Comparison of ENCODE assay signal across 8 cellular contexts in genomic region chr2:131527131-131528001, GRCh38. TPM values are rescaled to one million over a fixed set of nuclear protein-coding genes. Genes with fewer than 3 reads are reported as not detected.
DNase-seq lines count a peak whose midpoint lies in the region; ATAC-seq and TF ChIP-seq lines count a peak whose summit lies in the region.
"Not testable (repeated sequence)": the region's sequence is repeated elsewhere in the genome, so short reads cannot be mapped to it uniquely, and the experiment has no call there.

TSS of gene CCDC74A (plus strand) at chr2:131527888. CDS start at chr2:131527971, 83 bp downstream.

- H3K27ac ChIP-seq in HUES6 (ENCODE audit: low read depth, low read length) = not testable (repeated sequence)

- not testable (repeated sequence) for H3K9me3 Mint-ChIP-seq in endothelial cell (ENCODE audit: unreplicated experiment)

- peak within 1 kb of the TSS; percentile 51 for H3K4me3 ChIP-seq in HUES6 (ENCODE audit: low read depth, low read length)
- H3K4me3 ChIP-seq in mucosa of descending colon = not testable (repeated sequence)

- H3K4me1 Mint-ChIP-seq in endothelial cell (ENCODE audit: unreplicated experiment) = not testable (repeated sequence)

- H3K4me1 ChIP-seq in HUES6 (ENCODE audit: control insufficient read depth, insufficient read depth, low read length); mucosa of descending colon (ENCODE audit: low read depth): not testable (repeated sequence)

- intact Hi-C loops in mucosa of descending colon (cut with DNase I, micrococcal nuclease) = not testable (repeated sequence)

- peaks cover 10% of the 10 kb centered on the region for H3K27me3 Mint-ChIP-seq in endothelial cell (ENCODE audit: unreplicated experiment)

- peak within 1 kb of the TSS; percentile 61 for H3K27ac Mint-ChIP-seq in endothelial cell (ENCODE audit: unreplicated experiment)

- peak; percentile 7 for DNase-seq in DMS 273 treated with DMSO at 0.1 percent for 48 hours (lab: John Stamatoyannopoulos, UW)
- peak; percentile 76 for DNase-seq in OCI-M1 (lab: John Stamatoyannopoulos, UW)
- peak; percentile 80 for DNase-seq in activated CD8-positive, alpha-beta memory T cell treated with anti-CD3 and anti-CD28 coated beads, Interleukin-2, amount 50 U/mL, for 4 hours
- DNase-seq in endothelial cell (ENCODE audit: low spot score) = peak; percentile 40
- peak; percentile 86 to 88 (median 88) for DNase-seq in mucosa of descending colon
- peak; percentile 54 to 61 for DNase-seq in stimulated activated CD8-positive, alpha-beta memory T cell treated with anti-CD3 and anti-CD28 coated beads, Interleukin-15, amount 100 ng/mL, for 4 hours (ENCODE audit: low read depth in 2 of 2)

- peak within 1 kb of the TSS; percentile 33 for H3K9ac ChIP-seq in HUES6 (ENCODE audit: low read length)

- peak within 1 kb of the TSS; percentile 82 for H3K4me3 Mint-ChIP-seq in endothelial cell (ENCODE audit: unreplicated experiment)

- not testable (repeated sequence) for H3K36me3 Mint-ChIP-seq in endothelial cell (ENCODE audit: low read depth, unreplicated experiment)

- not testable (repeated sequence) for TF ChIP-seq CTCF in endothelial cell (IDR thresholded peaks at IDR 0.05; ENCODE audit: unreplicated experiment); mucosa of descending colon (IDR thresholded peaks at IDR 0.05)

- H3K36me3 ChIP-seq in HUES6 (ENCODE audit: control insufficient read depth, insufficient read depth, low read length); mucosa of descending colon (ENCODE audit: low read depth): not testable (repeated sequence)

- not testable (repeated sequence) for H3K9me3 ChIP-seq in HUES6 (ENCODE audit: control insufficient read depth, insufficient read depth, low read depth, low read length); mucosa of descending colon

- H3K27me3 ChIP-seq in HUES6 (ENCODE audit: control insufficient read depth, insufficient read depth, low read length) = not testable (repeated sequence)

- ATAC-seq in GM21737 (IDR thresholded peaks at IDR 0.05; ENCODE audit: unreplicated experiment) = peak; percentile 86
- peak; percentile 96 for ATAC-seq in mucosa of descending colon

RNA-seq across cellular contexts. Expression of gene CCDC74A, which starts in this region (rescaled TPM):
- total RNA-seq in endothelial cell (ENCODE audit: unreplicated experiment) (16.0 TPM), mucosa of descending colon (1 to 10 TPM; 1.4 to 3.7 (median 2.2) TPM)

Comparison
In these comparisons a context has a peak if more than half of its experiments do, and no peak if none do; other contexts are left out.
1. DNase-seq: peak in every context shown above with its lines; median percentile 88 in mucosa of descending colon; 80 in activated CD8-positive, alpha-beta memory T cell treated with anti-CD3 and anti-CD28 coated beads, Interleukin-2, amount 50 U/mL, for 4 hours; 76 in OCI-M1; 58 in stimulated activated CD8-positive, alpha-beta memory T cell treated with anti-CD3 and anti-CD28 coated beads, Interleukin-15, amount 100 ng/mL, for 4 hours; 40 in endothelial cell; 7 in DMS 273 treated with DMSO at 0.1 percent for 48 hours.